ENCODE assay signal across 18 cellular contexts in genomic region chr11:119861160-119861559, GRCh38.
"Had no signal": no experiment of that assay in that cellular context is flagged by ENCODE, and none has a peak within 500 bp of the region (broad histone marks: within the 10 kb centered on the region; RNA-seq: fewer than 3 reads in every experiment).

No MANE protein-coding gene starts in this region.

- ATAC-seq: gastroesophageal sphincter; mucosa of descending colon; stimulated activated naive CD8-positive, alpha-beta T cell treated with anti-CD3 and anti-CD28 coated beads, Interleukin-15, Interleukin-2, amounts not matched to agents 100 U/mL and 50 U/mL, for 24 hours had no signal

- H3K4me3 Mint-ChIP-seq: activated naive CD8-positive, alpha-beta T cell treated with anti-CD3 and anti-CD28 coated beads for 36 hours; immature natural killer cell; naive B cell; neural crest cell had no signal

- H3K27ac ChIP-seq: gastroesophageal sphincter, prostate gland, right atrium auricular region, tibial artery had no signal

- DNase-seq: activated CD4-positive, alpha-beta T cell treated with anti-CD3 and anti-CD28 coated beads, Interleukin-2, amount 50 U/mL, for 48 hours; activated naive CD8-positive, alpha-beta T cell treated with anti-CD3 and anti-CD28 coated beads for 36 hours; activated T-cell treated with anti-CD3 and anti-CD28 coated beads for 4 hours; amygdala; caudate nucleus; erythroblast; immature natural killer cell; mesenchymal stem cell; mucosa of descending colon; naive B cell; stimulated activated naive CD8-positive, alpha-beta T cell treated with anti-CD3 and anti-CD28 coated beads, Interleukin-15, Interleukin-2, amounts not matched to agents 100 U/mL and 50 U/mL, for 24 hours; substantia nigra; T-helper 2 cell; tibial artery had no signal

- H3K9me3 ChIP-seq: gastroesophageal sphincter, mucosa of descending colon, prostate gland, right atrium auricular region, tibial artery had no signal

- H3K4me1 ChIP-seq: gastroesophageal sphincter, prostate gland, right atrium auricular region had no signal

- H3K27me3 ChIP-seq: right atrium auricular region had no signal

- H3K27ac Mint-ChIP-seq: activated naive CD8-positive, alpha-beta T cell treated with anti-CD3 and anti-CD28 coated beads for 36 hours; immature natural killer cell; naive B cell had no signal

- H3K36me3 ChIP-seq: gastroesophageal sphincter, prostate gland, right atrium auricular region, tibial artery had no signal

- H3K36me3 Mint-ChIP-seq: activated naive CD8-positive, alpha-beta T cell treated with anti-CD3 and anti-CD28 coated beads for 36 hours; immature natural killer cell; naive B cell had no signal

- H3K4me3 ChIP-seq: gastroesophageal sphincter, mucosa of descending colon, prostate gland, right atrium auricular region, tibial artery had no signal

- H3K4me1 Mint-ChIP-seq: activated naive CD8-positive, alpha-beta T cell treated with anti-CD3 and anti-CD28 coated beads for 36 hours; immature natural killer cell; naive B cell; neural crest cell had no signal

- H3K9me3 Mint-ChIP-seq: activated naive CD8-positive, alpha-beta T cell treated with anti-CD3 and anti-CD28 coated beads for 36 hours; immature natural killer cell; neural crest cell had no signal
